Comparison of ENCODE assay signal across 6 cellular contexts in genomic region chr3:179896507-179896906, GRCh38.
"Had no signal": no experiment of that assay in that cellular context is flagged by ENCODE, and none has a peak within 500 bp of the region (broad histone marks: within the 10 kb centered on the region; RNA-seq: fewer than 3 reads in every experiment).

No MANE protein-coding gene starts in this region.

- FAIRE-seq: HepG2, HTR-8/SVneo, K562 had no signal

- DNase-seq: IMR-90, KBM-7 had no signal

- ATAC-seq: HepG2, K562 had no signal

- H3K4me3 ChIP-seq: K562 had no signal

- H3K27ac ChIP-seq: HL-60 had no signal
